ENCODE assay signal across 1 cellular context in genomic region chr7:24812313-24812945, GRCh38.
TF ChIP-seq lines count a peak whose summit lies in the region.

No MANE protein-coding gene starts in this region.

TF ChIP-seq in K562, 482 proteins besides CTCF, POLR2A, EP300 and RAD21 (continued from another document):
- TF ChIP-seq BCOR (IDR thresholded peaks at IDR 0.05) (peak; percentile 35; the same call in 1 of the 2 replicates), ARNT (IDR thresholded peaks at IDR 0.05) (0 out of 4 replicates have a peak, but pooled peaks of 1 of the 2 experiments have one; percentile 33), LEF1 (IDR thresholded peaks at IDR 0.05) (peak; percentile 48; the same call in 1 of the 2 replicates), TRIM24 (IDR thresholded peaks at IDR 0.05) (peak in 1 of 2 experiments; percentile 62; a peak in 2 of 4 replicates), KLF16 (IDR thresholded peaks at IDR 0.05) (peak; percentile 97), NR2F6 (CRISPR knock-in tag; IDR thresholded peaks at IDR 0.05) (no peak), ZNF384 (IDR thresholded peaks at IDR 0.05; ENCODE audit: low read depth, low read length) (peak; percentile 80)
TF ChIP-seq in K562: peak in this region for 11.
